In genomic region chr3:133467780-133468179, GRCh38 we compare ENCODE assay signal across 11 cellular contexts.
A peak's percentile ranks its signal among the peaks of the same experiment; 100 is the strongest.
DNase-seq lines count a peak whose midpoint lies in the region; ATAC-seq and TF ChIP-seq lines count a peak whose summit lies in the region.
"Had no signal": no experiment of that assay in that cellular context is flagged by ENCODE, and none has a peak within 500 bp of the region (broad histone marks: within the 10 kb centered on the region; RNA-seq: fewer than 3 reads in every experiment).

No MANE protein-coding gene starts in this region.

- H3K4me3 ChIP-seq in GM08714 (ENCODE audit: low read length) (peak overlapping the region; percentile 3; the same call in 1 of the 2 replicates), Karpas-422 (ENCODE audit: low read length) (no peak overlapping the region), subcutaneous abdominal adipose tissue (ENCODE audit: low read depth in 1 of 5, low read length in 5 of 5) (no peak overlapping the region)
- H3K4me3 ChIP-seq: GM23338 had no signal

- no peaks in the 10 kb centered on the region for H3K79me2 ChIP-seq in Karpas-422 (ENCODE audit: low read length)

- ATAC-seq in activated B cell treated with CpG ODN at 0.5 μM for 24 hours (ENCODE audit: low read depth): no peak
- ATAC-seq in activated naive CD8-positive, alpha-beta T cell treated with anti-CD3 and anti-CD28 coated beads, Interleukin-2, amount 50 U/mL, for 24 hours: no peak
- ATAC-seq: GM23338 had no signal

- DNase-seq in Karpas-422 (peak; percentile 85), activated B cell treated with CpG ODN at 0.5 μM for 24 hours (no peak), NK-92 (lab: John Stamatoyannopoulos, UW; ENCODE audit: unreplicated experiment) (no peak)
- DNase-seq in activated naive CD8-positive, alpha-beta T cell treated with anti-CD3 and anti-CD28 coated beads, Interleukin-2, amount 50 U/mL, for 24 hours: no peak
- no peak for DNase-seq in stimulated activated naive CD4-positive, alpha-beta T cell (lab: John Stamatoyannopoulos, UW)
- DNase-seq: NCI-H187 treated with DMSO at 0.1 percent for 48 hours, NCI-H446, NCI-H748 treated with DMSO at 0.1 percent for 48 hours had no signal

- no peaks in the 10 kb centered on the region for H4K20me1 ChIP-seq in Karpas-422 (ENCODE audit: insufficient read depth, low read depth, low read length)

- no peaks in the 10 kb centered on the region for H3K9me3 ChIP-seq in Karpas-422 (ENCODE audit: low read length)
- H3K9me3 ChIP-seq in subcutaneous abdominal adipose tissue (ENCODE audit: control insufficient read depth in 5 of 5, low read length in 5 of 5): no peaks in the 10 kb centered on the region

- H2AFZ ChIP-seq in Karpas-422 (ENCODE audit: low read length): no peak overlapping the region

- peaks cover 68% of the 10 kb centered on the region for H3K4me1 Mint-ChIP-seq in activated B cell treated with CpG ODN at 0.5 μM for 24 hours
- H3K4me1 Mint-ChIP-seq in activated naive CD8-positive, alpha-beta T cell treated with anti-CD3 and anti-CD28 coated beads, Interleukin-2, amount 50 U/mL, for 24 hours: peaks cover 29% of the 10 kb centered on the region

- POLR2A ChIA-PET in activated B cell treated with CpG ODN at 0.5 μM for 24 hours (lab: Charles Lee): interaction anchor here (0.6 to 9.0 kb wide), 4 partner anchors 9 to 105 kb away, joined by 3 to 98 read pairs (median 18); partner anchors contain the start of gene CDV3

- H3K4me3 Mint-ChIP-seq in activated B cell treated with CpG ODN at 0.5 μM for 24 hours: no peak overlapping the region
- H3K4me3 Mint-ChIP-seq in activated naive CD8-positive, alpha-beta T cell treated with anti-CD3 and anti-CD28 coated beads, Interleukin-2, amount 50 U/mL, for 24 hours: no peak overlapping the region
- H3K4me3 Mint-ChIP-seq: GM23338 had no signal

- TF ChIP-seq CTCF in activated B cell treated with CpG ODN at 0.5 μM for 24 hours (IDR thresholded peaks at IDR 0.05): no peak

- H3K9ac ChIP-seq in Karpas-422 (ENCODE audit: low read length) (peak overlapping the region; percentile 57), subcutaneous abdominal adipose tissue (ENCODE audit: low read length in 5 of 5) (no peak overlapping the region)

- peak overlapping the region; percentile 75 for H3K4me2 ChIP-seq in Karpas-422 (ENCODE audit: low read depth, low read length, poor library complexity, severe bottlenecking)
- H3K4me2 ChIP-seq: GM23338 had no signal

- peak overlapping the region; percentile 60 for H3K27ac Mint-ChIP-seq in activated B cell treated with CpG ODN at 0.5 μM for 24 hours
- H3K27ac Mint-ChIP-seq in activated naive CD8-positive, alpha-beta T cell treated with anti-CD3 and anti-CD28 coated beads, Interleukin-2, amount 50 U/mL, for 24 hours: no peak overlapping the region
- H3K27ac Mint-ChIP-seq: GM23338 had no signal

- H3K27me3 Mint-ChIP-seq in activated B cell treated with CpG ODN at 0.5 μM for 24 hours: no peaks in the 10 kb centered on the region
- H3K27me3 Mint-ChIP-seq in activated naive CD8-positive, alpha-beta T cell treated with anti-CD3 and anti-CD28 coated beads, Interleukin-2, amount 50 U/mL, for 24 hours: peaks cover 1% of the 10 kb centered on the region

- H3K27me3 ChIP-seq in Karpas-422 (ENCODE audit: low read length) (no peaks in the 10 kb centered on the region), subcutaneous abdominal adipose tissue (ENCODE audit: control insufficient read depth in 5 of 5, insufficient read depth in 4 of 5, low read length in 5 of 5) (no peaks in the 10 kb centered on the region)

- H3K27ac ChIP-seq in Karpas-422 (ENCODE audit: low read length) (peak overlapping the region; percentile 98), subcutaneous abdominal adipose tissue (ENCODE audit: low read depth, low read length) (peak overlapping the region; percentile 38)

- no peaks in the 10 kb centered on the region for H3K36me3 Mint-ChIP-seq in activated B cell treated with CpG ODN at 0.5 μM for 24 hours (ENCODE audit: low read depth)
- H3K36me3 Mint-ChIP-seq in activated naive CD8-positive, alpha-beta T cell treated with anti-CD3 and anti-CD28 coated beads, Interleukin-2, amount 50 U/mL, for 24 hours (ENCODE audit: low read depth): no peaks in the 10 kb centered on the region

- H3K9me3 Mint-ChIP-seq in activated B cell treated with CpG ODN at 0.5 μM for 24 hours: no peaks in the 10 kb centered on the region
- H3K9me3 Mint-ChIP-seq in activated naive CD8-positive, alpha-beta T cell treated with anti-CD3 and anti-CD28 coated beads, Interleukin-2, amount 50 U/mL, for 24 hours: no peaks in the 10 kb centered on the region
- H3K9me3 Mint-ChIP-seq: GM23338 had no signal

- H3K4me1 ChIP-seq in Karpas-422 (ENCODE audit: low read length): peaks cover 99% of the 10 kb centered on the region
- peaks cover 5 to 34% (median 24%) of the 10 kb centered on the region in 5 donors for H3K4me1 ChIP-seq in subcutaneous abdominal adipose tissue (ENCODE audit: control insufficient read depth in 5 of 5, insufficient read depth in 5 of 5, low read length in 5 of 5)

- H3K9me2 ChIP-seq in Karpas-422 (replicated peaks; ENCODE audit: insufficient read depth, low read length): no peaks in the 10 kb centered on the region

- H3K36me3 ChIP-seq in Karpas-422 (ENCODE audit: insufficient read depth, low read length) (no peaks in the 10 kb centered on the region), subcutaneous abdominal adipose tissue (ENCODE audit: control insufficient read depth in 5 of 5, insufficient read depth in 5 of 5, low read length in 5 of 5) (no peaks in the 10 kb centered on the region)

- intact Hi-C loops in activated B cell treated with CpG ODN at 0.5 μM for 24 hours (cut with micrococcal nuclease): loop anchor here (2.0 kb wide), 1 partner anchor 39 kb away; no protein-coding TSS in a partner anchor

- CTCF ChIA-PET in activated B cell treated with CpG ODN at 0.5 μM for 24 hours (lab: Charles Lee): interaction anchor here (0.9 to 2.6 kb wide), 6 partner anchors 12 to 107 kb away, joined by 3 to 9 read pairs (median 3); no protein-coding TSS in a partner anchor
